Comparison of ENCODE assay signal across 8 cellular contexts in genomic region chr12:57242691-57243454, GRCh38. TPM values are rescaled to one million over a fixed set of nuclear protein-coding genes. Genes with fewer than 3 reads are reported as not detected.
A peak's percentile ranks its signal among the peaks of the same experiment; 100 is the strongest.
DNase-seq lines count a peak whose midpoint lies in the region; ATAC-seq, FAIRE-seq and TF ChIP-seq lines count a peak whose summit lies in the region.

No MANE protein-coding gene starts in this region.

- H3K9me3 Mint-ChIP-seq in H9, result no peaks in the 10 kb centered on the region
- no peaks in the 10 kb centered on the region for H3K9me3 Mint-ChIP-seq in central memory CD8-positive, alpha-beta T cell
- H3K9me3 Mint-ChIP-seq in stimulated activated naive B cell treated with anti-CD40 and anti-IgM and Interleukin-4, amounts not matched to agents 10 μg/mL and 1 μg/mL and 100 μg/mL, for 72 hours, result no peaks in the 10 kb centered on the region

- H2AFZ ChIP-seq in H9 (ENCODE audit: low read length), result no peak overlapping the region
- H2AFZ ChIP-seq in HepG2 (ENCODE audit: low read length), result no peak overlapping the region

- no peak overlapping the region for H2BK12ac ChIP-seq in H9 (ENCODE audit: insufficient read length, low read depth, low read length)

- H2BK120ac ChIP-seq in H9 (ENCODE audit: low read depth, low read length, poor library complexity, severe bottlenecking), result no peak overlapping the region

- H4K91ac ChIP-seq in H9 (ENCODE audit: insufficient read length, low read depth, low read length), result no peak overlapping the region

- H3K27me3 Mint-ChIP-seq in H9 (ENCODE audit: low read depth), result peaks cover 67% of the 10 kb centered on the region
- peaks cover 64% of the 10 kb centered on the region for H3K27me3 Mint-ChIP-seq in central memory CD8-positive, alpha-beta T cell
- H3K27me3 Mint-ChIP-seq in stimulated activated naive B cell treated with anti-CD40 and anti-IgM and Interleukin-4, amounts not matched to agents 10 μg/mL and 1 μg/mL and 100 μg/mL, for 72 hours, result peaks cover 44 to 48% of the 10 kb centered on the region in 2 donors

- peak overlapping the region; percentile 77 to 92 (median 88); a peak in 4 of 7 replicates for H3K27ac Mint-ChIP-seq in H9
- H3K27ac Mint-ChIP-seq in central memory CD8-positive, alpha-beta T cell (ENCODE audit: low read depth), result peak overlapping the region; percentile 8
- peak overlapping the region; percentile 71 for H3K27ac Mint-ChIP-seq in stimulated activated naive B cell treated with anti-CD40 and anti-IgM and Interleukin-4, amounts not matched to agents 10 μg/mL and 1 μg/mL and 100 μg/mL, for 72 hours

- no peak overlapping the region for H3K9ac ChIP-seq in H9 (ENCODE audit: extremely low read depth, insufficient read length, low read length)
- H3K9ac ChIP-seq in HepG2 (ENCODE audit: insufficient read depth, low read depth, low read length), result peak overlapping the region; percentile 21; the same call in 1 of the 2 replicates

- H3K4me3 ChIP-seq in HepG2 (replicated peaks in 1 of 3; ENCODE audit: insufficient read depth in 1 of 3, low read depth in 2 of 3, low read length in 3 of 3), result peak overlapping the region; percentile 51 to 72 (median 58)

- intact Hi-C loops in HepG2 (cut with micrococcal nuclease; ENCODE audit: unreplicated experiment), result loop anchor here (1.0 kb wide), 1 partner anchor 29 kb away; no protein-coding TSS in a partner anchor

- no peak overlapping the region for H3K18ac ChIP-seq in H9 (ENCODE audit: insufficient read length, low read depth, low read length)

- no peak overlapping the region for H3K14ac ChIP-seq in H9 (ENCODE audit: insufficient read depth, low read length)

- ATAC-seq in central memory CD8-positive, alpha-beta T cell (replicated peaks; ENCODE audit: extremely low read depth, poor library complexity, severe bottlenecking), result no peak
- ATAC-seq in HepG2 (peak; percentile 9), GM21528 (IDR thresholded peaks at IDR 0.05; ENCODE audit: low FRiP score, unreplicated experiment) (no peak)
- ATAC-seq in stimulated activated naive B cell treated with anti-CD40 and anti-IgM and Interleukin-4, amounts not matched to agents 10 μg/mL and 1 μg/mL and 100 μg/mL, for 72 hours (replicated peaks), result peak; percentile 33 to 37

- no peak overlapping the region for H3K4ac ChIP-seq in H9 (ENCODE audit: low read depth, low read length)

- H2BK15ac ChIP-seq in H9 (ENCODE audit: low read depth, low read length), result no peak overlapping the region

- H3K36me3 Mint-ChIP-seq in H9 (ENCODE audit: insufficient read depth in 1 of 3, low read depth in 3 of 3), result peaks cover 0 to 3% (median 2%) of the 10 kb centered on the region in 3 experiments; a peak in 2 of 7 replicates
- peaks cover 19% of the 10 kb centered on the region for H3K36me3 Mint-ChIP-seq in central memory CD8-positive, alpha-beta T cell (ENCODE audit: insufficient read depth)
- H3K36me3 Mint-ChIP-seq in stimulated activated naive B cell treated with anti-CD40 and anti-IgM and Interleukin-4, amounts not matched to agents 10 μg/mL and 1 μg/mL and 100 μg/mL, for 72 hours, result peaks cover 0 to 6% of the 10 kb centered on the region in 2 donors

- H3K4me2 ChIP-seq in H9 (ENCODE audit: insufficient read depth, insufficient read length, low read length) (peak overlapping the region; percentile 44), HepG2 (ENCODE audit: low read depth, low read length) (peak overlapping the region; percentile 98)

- peaks cover 28% of the 10 kb centered on the region for H3K23me2 ChIP-seq in H9 (ENCODE audit: insufficient read length, low read depth, low read length, poor library complexity, severe bottlenecking)

- H3K36me3 ChIP-seq in HepG2 (replicated peaks in 1 of 2; ENCODE audit: control insufficient read depth in 1 of 2, insufficient read depth in 2 of 2, low read length in 2 of 2), result no peaks in the 10 kb centered on the region

- H3K79me1 ChIP-seq in H9 (ENCODE audit: insufficient read depth, low read depth, low read length, poor library complexity, severe bottlenecking), result no peaks in the 10 kb centered on the region

- POLR2A ChIA-PET in HepG2 (lab: Yijun Ruan, JAX), result interaction anchor here (0.8 to 8.9 kb wide), 8 partner anchors 13 to 212 kb away, joined by 3 to 116 read pairs (median 4); partner anchors contain the start of genes INHBE and SHMT2

- no peak overlapping the region for H4K5ac ChIP-seq in H9 (ENCODE audit: insufficient read length, low read depth, low read length)

- no peak overlapping the region for H3K23ac ChIP-seq in H9 (ENCODE audit: insufficient read length, low read depth, low read length)

- H3K4me1 ChIP-seq in H9 (ENCODE audit: insufficient read depth, low read length), result 0 out of 2 replicates have a peak, but pooled peaks cover 4% of the 10 kb centered on the region
- H3K4me1 ChIP-seq in HepG2 (ENCODE audit: insufficient read depth, low read length), result peaks cover 61% of the 10 kb centered on the region

- no TSS peak for BruUV-seq in HepG2 (replicated peaks; lab: Mats Ljungman, UMichigan)

- DNase-seq in DMS79 (lab: John Stamatoyannopoulos, UW) (peak; percentile 30), H9 (peak; percentile 96), NCI-H2081 (lab: John Stamatoyannopoulos, UW) (peak; percentile 83 to 86), HepG2 (ENCODE audit: low spot score) (peak; percentile 38)
- no peak for DNase-seq in central memory CD8-positive, alpha-beta T cell (ENCODE audit: low spot score in 2 of 2)
- no peak for DNase-seq in stimulated activated naive B cell treated with anti-CD40 and anti-IgM and Interleukin-4, amounts not matched to agents 10 μg/mL and 1 μg/mL and 100 μg/mL, for 72 hours

- no peak overlapping the region for H2AK5ac ChIP-seq in H9 (ENCODE audit: insufficient read length, low read length)

- no peak for TF ChIP-seq POLR2A in HepG2 (IDR thresholded peaks at IDR 0.05; ENCODE audit: insufficient read depth in 1 of 2, low read depth in 2 of 2, low read length in 2 of 2)

- TF ChIP-seq EP300 in HepG2 (IDR thresholded peaks at IDR 0.05; ENCODE audit: low read depth in 2 of 2, low read length in 2 of 2), result no peak
- no peak for TF ChIP-seq EP300 in HepG2 (CRISPR knock-in tag; IDR thresholded peaks at IDR 0.05; ENCODE audit: borderline replicate concordance)

- no peaks in the 10 kb centered on the region for H3K79me2 ChIP-seq in H9 (ENCODE audit: insufficient read depth, low read length)
- H3K79me2 ChIP-seq in HepG2 (ENCODE audit: insufficient read depth, low read length), result no peaks in the 10 kb centered on the region

- CTCF ChIA-PET in HepG2 (lab: Yijun Ruan, JAX; ENCODE audit: low intra/inter-chr PET ratio, low total read pairs), result interaction anchor here (0.6 to 11.7 kb wide), 3 partner anchors 18 to 378 kb away, joined by 3 to 308 read pairs (median 6); partner anchors contain the start of gene NXPH4

- H2BK5ac ChIP-seq in H9 (ENCODE audit: insufficient read length, low read length), result no peak overlapping the region

- 0 out of 2 replicates have a peak, but pooled peaks have one; percentile 8 for TF ChIP-seq RAD21 in HepG2 (CRISPR knock-in tag; IDR thresholded peaks at IDR 0.05)

- H3K4me3 Mint-ChIP-seq in H9, result peak overlapping the region; percentile 74 to 84
- peak overlapping the region; percentile 68 for H3K4me3 Mint-ChIP-seq in central memory CD8-positive, alpha-beta T cell
- peak overlapping the region; percentile 75 to 79 for H3K4me3 Mint-ChIP-seq in stimulated activated naive B cell treated with anti-CD40 and anti-IgM and Interleukin-4, amounts not matched to agents 10 μg/mL and 1 μg/mL and 100 μg/mL, for 72 hours

- in situ Hi-C loops in HepG2 (cut with HindIII; ENCODE audit: extremely low pct_ligation_motif_present, low pct_unique_long_range_greater_than_20kb), result no loop called here

- WGBS in H9 (ENCODE audit: extremely low coverage, insufficient read length, low lambda C conversion rate), result no CpG with 5 or more reads among the region's 45 CpGs
- WGBS in HepG2 (ENCODE audit: low lambda C conversion rate), result 9% methylated on average over 41 of the region's 45 CpGs

- H3K9me3 ChIP-seq in H9 (ENCODE audit: control insufficient read depth, low read depth, low read length) (no peaks in the 10 kb centered on the region), HepG2 (ENCODE audit: low read length) (no peaks in the 10 kb centered on the region)

- H3K27me3 ChIP-seq in H9 (ENCODE audit: insufficient read depth, low read length) (peaks cover 36% of the 10 kb centered on the region), HepG2 (ENCODE audit: control insufficient read depth in 1 of 2, insufficient read depth in 2 of 2, low read length in 2 of 2) (peaks cover 19 to 55% of the 10 kb centered on the region in 2 experiments)

- peaks cover 53 to 65% of the 10 kb centered on the region in 2 experiments for H3K4me1 Mint-ChIP-seq in H9
- peaks cover 61% of the 10 kb centered on the region for H3K4me1 Mint-ChIP-seq in central memory CD8-positive, alpha-beta T cell
- peaks cover 44 to 65% of the 10 kb centered on the region in 2 donors for H3K4me1 Mint-ChIP-seq in stimulated activated naive B cell treated with anti-CD40 and anti-IgM and Interleukin-4, amounts not matched to agents 10 μg/mL and 1 μg/mL and 100 μg/mL, for 72 hours

- TF ChIP-seq CTCF in H9 (conservative IDR thresholded peaks at IDR 0.05) (peak; percentile 80), VCaP (conservative IDR thresholded peaks at IDR 0.05) (peak; percentile 72), HepG2 (CRISPR knock-in tag; IDR thresholded peaks at IDR 0.05) (peak; percentile 81)

- no peak overlapping the region for H3K27ac ChIP-seq in H9 (ENCODE audit: insufficient read length, low read depth, low read length)
- peak overlapping the region; percentile 69 for H3K27ac ChIP-seq in VCaP
- no peak overlapping the region for H3K27ac ChIP-seq in HepG2 (ENCODE audit: extremely low read length, insufficient read depth, low read length)

- FAIRE-seq in HepG2 (lab: Jason Lieb, UNC), result no peak

- no peak overlapping the region for H3K56ac ChIP-seq in H9 (ENCODE audit: insufficient read length, low read depth, low read length)

- no peak overlapping the region for H2BK20ac ChIP-seq in H9 (ENCODE audit: low read depth, low read length, poor library complexity, severe bottlenecking)

- no peak overlapping the region for H3T11ph ChIP-seq in H9 (ENCODE audit: low read length)

- H4K20me1 ChIP-seq in H9 (ENCODE audit: control insufficient read depth, insufficient read depth, insufficient read length) (no peaks in the 10 kb centered on the region), HepG2 (ENCODE audit: insufficient read depth, low read length) (no peaks in the 10 kb centered on the region)

- no peak overlapping the region for H4K8ac ChIP-seq in H9 (replicated peaks; ENCODE audit: insufficient read length, low read depth, low read length)

RNA-seq across cellular contexts. Expression of gene STAC3, which starts 8.1 kb away (rescaled TPM):
- total RNA-seq in H9 (2021), result 2.0 and 2.8 TPM in 2 replicates
- total RNA-seq in HepG2 (2016; rRNA removed; fragmentation: Illumina TruSeq; extraction: Trizol), result 0.14 and 0.18 TPM in 2 replicates
- not detected in 2 replicates for total RNA-seq in HepG2 (2016; cell fraction: cytosol; rRNA removed; fragmentation: Illumina TruSeq; extraction: Trizol; ENCODE audit: low read depth)
- total RNA-seq in HepG2 (2016; cell fraction: insoluble cytoplasmic fraction; rRNA removed; fragmentation: Illumina TruSeq; extraction: Trizol), result 0.25 and 0.26 TPM in 2 replicates
- not detected in 2 replicates for total RNA-seq in HepG2 (2016; cell fraction: membrane; rRNA removed; fragmentation: Illumina TruSeq; extraction: Trizol)
- 0.34 and 0.62 TPM in 2 replicates for total RNA-seq in HepG2 (2016; cell fraction: nucleus; rRNA removed; fragmentation: Illumina TruSeq; extraction: Trizol)
- 0.22 and 0.27 TPM in 2 replicates for polyA plus RNA-seq in HepG2 (2011; rRNA removed)
- polyA plus RNA-seq in HepG2 (2011; cell fraction: cytosol; rRNA removed), result 0.05 and 0.17 TPM in 2 replicates
- polyA plus RNA-seq in HepG2 (2011; cell fraction: nucleus; rRNA removed), result 1.3 TPM in 2 replicates
- 0.34 and 0.49 TPM in 2 replicates for polyA plus RNA-seq in HepG2 (2012)
- polyA plus RNA-seq in HepG2 (2016; cell fraction: cytosol; fragmentation: Illumina TruSeq; extraction: Trizol; ENCODE audit: low read depth), result 0.12 TPM in 1 of 2 replicates, not detected in the other
- polyA plus RNA-seq in HepG2 (2016; cell fraction: insoluble cytoplasmic fraction; fragmentation: Illumina TruSeq; extraction: Trizol; ENCODE audit: low read depth), result 0.19 and 0.38 TPM in 2 replicates
- 0.18 TPM in 1 of 2 replicates, not detected in the other for polyA plus RNA-seq in HepG2 (2016; cell fraction: membrane; fragmentation: Illumina TruSeq; extraction: Trizol; ENCODE audit: low read depth)
- 1.4 and 2.4 TPM in 2 replicates for polyA plus RNA-seq in HepG2 (2016; cell fraction: nucleus; fragmentation: Illumina TruSeq; extraction: Trizol; ENCODE audit: insufficient read depth, low read depth)
- 0.54 TPM in 1 of 2 replicates, not detected in the other for polyA minus RNA-seq in HepG2 (2011; rRNA and poly(A)+ RNA removed; ENCODE audit: low replicate concordance)
- polyA minus RNA-seq in HepG2 (2011; cell fraction: cytosol; rRNA and poly(A)+ RNA removed), result not detected in 2 replicates
- 0.99 and 1.3 TPM in 2 replicates for polyA minus RNA-seq in HepG2 (2011; cell fraction: nucleus; rRNA and poly(A)+ RNA removed)

RNA-seq across cellular contexts. Expression of gene SHMT2, which starts 13.4 kb away (rescaled TPM):
- total RNA-seq in H9 (2021) (257 and 260 TPM in 2 replicates), HepG2 (2016; rRNA removed; fragmentation: Illumina TruSeq; extraction: Trizol) (181 and 184 TPM in 2 replicates)
- 34.5 and 40.7 TPM in 2 replicates for total RNA-seq in HepG2 (2016; cell fraction: cytosol; rRNA removed; fragmentation: Illumina TruSeq; extraction: Trizol; ENCODE audit: low read depth)
- 185 and 193 TPM in 2 replicates for total RNA-seq in HepG2 (2016; cell fraction: insoluble cytoplasmic fraction; rRNA removed; fragmentation: Illumina TruSeq; extraction: Trizol)
- total RNA-seq in HepG2 (2016; cell fraction: membrane; rRNA removed; fragmentation: Illumina TruSeq; extraction: Trizol), result 86.2 and 91.5 TPM in 2 replicates
- total RNA-seq in HepG2 (2016; cell fraction: nucleus; rRNA removed; fragmentation: Illumina TruSeq; extraction: Trizol), result 87.0 and 104 TPM in 2 replicates
- polyA plus RNA-seq in HepG2 (2011; rRNA removed), result 393 and 420 TPM in 2 replicates
- 388 and 543 TPM in 2 replicates for polyA plus RNA-seq in HepG2 (2011; cell fraction: cytosol; rRNA removed)
- 527 and 559 TPM in 2 replicates for polyA plus RNA-seq in HepG2 (2011; cell fraction: nucleus; rRNA removed)
- polyA plus RNA-seq in HepG2 (2012), result 193 and 317 TPM in 2 replicates
- polyA plus RNA-seq in HepG2 (2016; cell fraction: cytosol; fragmentation: Illumina TruSeq; extraction: Trizol; ENCODE audit: low read depth), result 47.3 and 51.9 TPM in 2 replicates
- polyA plus RNA-seq in HepG2 (2016; cell fraction: insoluble cytoplasmic fraction; fragmentation: Illumina TruSeq; extraction: Trizol; ENCODE audit: low read depth), result 228 and 257 TPM in 2 replicates
- 85.7 and 97.2 TPM in 2 replicates for polyA plus RNA-seq in HepG2 (2016; cell fraction: membrane; fragmentation: Illumina TruSeq; extraction: Trizol; ENCODE audit: low read depth)
- polyA plus RNA-seq in HepG2 (2016; cell fraction: nucleus; fragmentation: Illumina TruSeq; extraction: Trizol; ENCODE audit: insufficient read depth, low read depth), result 161 and 174 TPM in 2 replicates
- 452 and 685 TPM in 2 replicates for polyA minus RNA-seq in HepG2 (2011; rRNA and poly(A)+ RNA removed; ENCODE audit: low replicate concordance)
- polyA minus RNA-seq in HepG2 (2011; cell fraction: cytosol; rRNA and poly(A)+ RNA removed), result 216 and 224 TPM in 2 replicates
- polyA minus RNA-seq in HepG2 (2011; cell fraction: nucleus; rRNA and poly(A)+ RNA removed), result 130 and 151 TPM in 2 replicates

RNA-seq across cellular contexts. Expression of gene NXPH4, which starts 26.3 kb away (rescaled TPM):
- total RNA-seq in H9 (2021) (2.1 and 2.8 TPM in 2 replicates), HepG2 (2016; rRNA removed; fragmentation: Illumina TruSeq; extraction: Trizol) (not detected in 2 replicates)
- total RNA-seq in HepG2 (2016; cell fraction: cytosol; rRNA removed; fragmentation: Illumina TruSeq; extraction: Trizol; ENCODE audit: low read depth), result not detected in 2 replicates
- not detected in 2 replicates for total RNA-seq in HepG2 (2016; cell fraction: insoluble cytoplasmic fraction; rRNA removed; fragmentation: Illumina TruSeq; extraction: Trizol)
- not detected in 2 replicates for total RNA-seq in HepG2 (2016; cell fraction: membrane; rRNA removed; fragmentation: Illumina TruSeq; extraction: Trizol)
- total RNA-seq in HepG2 (2016; cell fraction: nucleus; rRNA removed; fragmentation: Illumina TruSeq; extraction: Trizol), result not detected in 2 replicates
- polyA plus RNA-seq in HepG2 (2011; rRNA removed), result 0.13 and 0.24 TPM in 2 replicates
- 0.18 and 0.24 TPM in 2 replicates for polyA plus RNA-seq in HepG2 (2011; cell fraction: cytosol; rRNA removed)
- 0.54 and 0.55 TPM in 2 replicates for polyA plus RNA-seq in HepG2 (2011; cell fraction: nucleus; rRNA removed)
- 1.9 and 2.5 TPM in 2 replicates for polyA plus RNA-seq in HepG2 (2012)
- polyA plus RNA-seq in HepG2 (2016; cell fraction: cytosol; fragmentation: Illumina TruSeq; extraction: Trizol; ENCODE audit: low read depth), result not detected in 2 replicates
- not detected in 2 replicates for polyA plus RNA-seq in HepG2 (2016; cell fraction: insoluble cytoplasmic fraction; fragmentation: Illumina TruSeq; extraction: Trizol; ENCODE audit: low read depth)
- polyA plus RNA-seq in HepG2 (2016; cell fraction: membrane; fragmentation: Illumina TruSeq; extraction: Trizol; ENCODE audit: low read depth), result not detected in 2 replicates
- not detected in 2 replicates for polyA plus RNA-seq in HepG2 (2016; cell fraction: nucleus; fragmentation: Illumina TruSeq; extraction: Trizol; ENCODE audit: insufficient read depth, low read depth)
- polyA minus RNA-seq in HepG2 (2011; rRNA and poly(A)+ RNA removed; ENCODE audit: low replicate concordance), result 0.30 and 2.2 TPM in 2 replicates
- polyA minus RNA-seq in HepG2 (2011; cell fraction: cytosol; rRNA and poly(A)+ RNA removed), result not detected in 2 replicates
- polyA minus RNA-seq in HepG2 (2011; cell fraction: nucleus; rRNA and poly(A)+ RNA removed), result 0.25 TPM in 1 of 2 replicates, not detected in the other

Comparison
In these comparisons a context has a peak if more than half of its experiments do, and no peak if none do; other contexts are left out.
1. DNase-seq: peak in DMS79 (single experiment), H9 (single experiment), NCI-H2081 (2 of 2) and HepG2 (single experiment); none in central memory CD8-positive, alpha-beta T cell (0 of 2) and stimulated activated naive B cell treated with anti-CD40 and anti-IgM and Interleukin-4, amounts not matched to agents 10 μg/mL and 1 μg/mL and 100 μg/mL, for 72 hours (single experiment).
2. H3K27ac Mint-ChIP-seq: peak in every context shown above with its lines; median percentile 88 in H9; 71 in stimulated activated naive B cell treated with anti-CD40 and anti-IgM and Interleukin-4, amounts not matched to agents 10 μg/mL and 1 μg/mL and 100 μg/mL, for 72 hours; 8 in central memory CD8-positive, alpha-beta T cell.
3. ATAC-seq: peak in HepG2 (single experiment) and stimulated activated naive B cell treated with anti-CD40 and anti-IgM and Interleukin-4, amounts not matched to agents 10 μg/mL and 1 μg/mL and 100 μg/mL, for 72 hours (2 of 2); none in central memory CD8-positive, alpha-beta T cell (single experiment) and GM21528 (single experiment).
4. Peak in every context shown above with its lines, with median percentiles within 50 percentile points of each other: H3K4me3 Mint-ChIP-seq and CTCF ChIP-seq.